ENCODE assay signal across 9 cellular contexts in the genomic region with DNA sequence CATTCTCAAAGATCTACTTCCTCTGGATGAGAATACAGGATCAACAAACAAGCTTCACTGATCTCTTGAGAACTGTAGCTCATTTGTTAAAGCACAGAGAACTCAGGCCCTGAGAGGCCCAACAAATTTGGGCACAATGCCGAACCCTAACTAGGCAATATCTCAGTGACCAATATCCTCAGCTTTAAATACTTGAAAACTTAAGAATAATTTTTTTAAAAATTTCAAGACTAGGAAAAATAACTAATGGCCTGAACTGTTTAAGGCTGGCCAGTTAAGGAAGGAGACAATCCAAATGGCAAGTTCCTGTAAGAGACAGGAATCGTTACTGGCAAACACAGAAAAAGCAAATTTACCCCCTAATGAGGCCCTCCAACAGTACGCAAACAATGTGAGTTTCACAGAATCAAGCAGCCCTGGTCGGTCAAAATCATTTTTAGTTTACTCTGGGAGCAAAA. TPM values are rescaled to one million over a fixed set of nuclear protein-coding genes. Genes with fewer than 3 reads are reported as not detected.
DNase-seq lines count a peak whose midpoint lies in the region; ATAC-seq, FAIRE-seq and TF ChIP-seq lines count a peak whose summit lies in the region.
"Had no signal": no experiment of that assay in that cellular context is flagged by ENCODE, and none has a peak within 500 bp of the region (broad histone marks: within the 10 kb centered on the region; RNA-seq: fewer than 3 reads in every experiment).

No MANE protein-coding gene starts in this region.

- H3K4me3 Mint-ChIP-seq in type B pancreatic cell = peak overlapping the region; percentile 81

- H3K36me3 ChIP-seq in endothelial cell of umbilical vein (ENCODE audit: control insufficient read depth in 2 of 2, extremely low read depth in 1 of 2, insufficient read depth in 2 of 2, low read length in 2 of 2) (no peaks in the 10 kb centered on the region), mesodermal cell (ENCODE audit: control insufficient read depth, insufficient read depth, low read length) (peaks cover 44% of the 10 kb centered on the region)

- H3K4me3 ChIP-seq in endothelial cell of umbilical vein (replicated peaks in 1 of 3; ENCODE audit: insufficient read depth in 1 of 3, low read depth in 1 of 3, low read length in 3 of 3) (peak overlapping the region in 2 of 3 experiments; percentile 2 to 56), mesodermal cell (ENCODE audit: extremely low read depth, insufficient read depth, low read length, poor library complexity, severe bottlenecking) (no peak overlapping the region)

- WGBS in mesodermal cell (ENCODE audit: insufficient coverage in 2 of 2), 2 experiments = 50% methylated on average over 2 of the region's 4 CpGs; no CpG with 5 or more reads in 1 of the 2 experiments

- BruUV-seq in endothelial cell of umbilical vein (replicated peaks; lab: Mats Ljungman, UMichigan) = no TSS peak

- no peak for ATAC-seq in esophagus mucosa

- H3K27me3 ChIP-seq in endothelial cell of umbilical vein (ENCODE audit: control insufficient read depth in 2 of 2, insufficient read depth in 2 of 2, low read length in 2 of 2) = no peaks in the 10 kb centered on the region

- H3K27ac ChIP-seq in endothelial cell of umbilical vein (ENCODE audit: insufficient read depth, low read depth, low read length) = peak overlapping the region; percentile 91
- H3K27ac ChIP-seq in mesodermal cell (ENCODE audit: low read depth, low read length, severe bottlenecking) = peak overlapping the region; percentile 74

- peak overlapping the region; percentile 75 for H3K9ac ChIP-seq in endothelial cell of umbilical vein (replicated peaks; ENCODE audit: extremely low read depth, insufficient read depth, low read length)

- no peak for FAIRE-seq in endothelial cell of umbilical vein (lab: Jason Lieb, UNC)
- FAIRE-seq: keratinocyte had no signal

- peaks cover 26% of the 10 kb centered on the region for H3K4me1 Mint-ChIP-seq in type B pancreatic cell (ENCODE audit: unreplicated experiment)

- DNase-seq in NCI-H748 (lab: John Stamatoyannopoulos, UW; ENCODE audit: unreplicated experiment) = peak; percentile 29
- DNase-seq in NCI-H748 treated with DMSO at 0.1 percent for 48 hours (lab: John Stamatoyannopoulos, UW) = no peak
- peak; percentile 59 for DNase-seq in endothelial cell of umbilical vein (ENCODE audit: low read depth, low spot score)
- DNase-seq in type B pancreatic cell (ENCODE audit: extremely low spot score, unreplicated experiment) = no peak
- no peak for DNase-seq in SW480 (ENCODE audit: low spot score)
- no peak for DNase-seq in activated CD4-positive, alpha-beta T cell treated with anti-CD3 and anti-CD28 coated beads for 48 hours

- H3K27ac Mint-ChIP-seq in type B pancreatic cell = peak overlapping the region; percentile 85

- H4K20me1 ChIP-seq in endothelial cell of umbilical vein (replicated peaks; ENCODE audit: control insufficient read depth, extremely low read depth, insufficient read depth, low read length) = no peaks in the 10 kb centered on the region

- no peaks in the 10 kb centered on the region for H3K9me3 Mint-ChIP-seq in type B pancreatic cell

- dilution Hi-C loops in endothelial cell of umbilical vein (cut with MboI; ENCODE audit: extremely low pct_ligation_motif_present, low sequenced_read_pairs) = no loop called here

- H3K4me1 ChIP-seq in endothelial cell of umbilical vein (ENCODE audit: control insufficient read depth, extremely low read depth, insufficient read depth, low read length) = peaks cover 39% of the 10 kb centered on the region
- H3K4me1 ChIP-seq in mesodermal cell (ENCODE audit: control insufficient read depth, insufficient read depth, low read length, poor library complexity, severe bottlenecking) = peaks cover 31% of the 10 kb centered on the region

- H3K36me3 Mint-ChIP-seq in type B pancreatic cell = peaks cover 18% of the 10 kb centered on the region

- intact Hi-C loops in endothelial cell of umbilical vein (cut with micrococcal nuclease) = no loop called here

- CTCF ChIA-PET in endothelial cell of umbilical vein (lab: Charles Lee) = interaction anchor here (0.7 to 4.1 kb wide), 10 partner anchors 9 to 236 kb away, joined by 3 to 55 read pairs (median 6); a partner anchor contains a TSS

- H3K9me1 ChIP-seq in endothelial cell of umbilical vein (replicated peaks; ENCODE audit: control insufficient read depth, extremely low read depth, insufficient read depth, low read length) = no peaks in the 10 kb centered on the region

- no peak for TF ChIP-seq POLR2A in endothelial cell of umbilical vein (IDR thresholded peaks at IDR 0.05; ENCODE audit: low read depth, low read length)

- H2AFZ ChIP-seq in endothelial cell of umbilical vein (ENCODE audit: low read depth, low read length) = no peak overlapping the region

- POLR2A ChIA-PET in endothelial cell of umbilical vein (lab: Charles Lee) = interaction anchor here (1.3 to 1.8 kb wide), 2 partner anchors 39 to 78 kb away, joined by 5 to 6 read pairs; no protein-coding TSS in a partner anchor

- peak overlapping the region; percentile 91 for H3K4me2 ChIP-seq in endothelial cell of umbilical vein (ENCODE audit: insufficient read depth, low read length)

- no peaks in the 10 kb centered on the region for H3K27me3 Mint-ChIP-seq in type B pancreatic cell

- peaks cover 26% of the 10 kb centered on the region for H3K79me2 ChIP-seq in endothelial cell of umbilical vein (ENCODE audit: control insufficient read depth, insufficient read depth, low read length)

- H3K9me3 ChIP-seq in endothelial cell of umbilical vein (replicated peaks; ENCODE audit: control insufficient read depth, insufficient read depth, low read length) (no peaks in the 10 kb centered on the region), mesodermal cell (ENCODE audit: control insufficient read depth, low read length) (no peaks in the 10 kb centered on the region)

- TF ChIP-seq CTCF in endothelial cell of umbilical vein (IDR thresholded peaks at IDR 0.05; ENCODE audit: extremely low read depth in 1 of 2, insufficient read depth in 1 of 2, low read depth in 1 of 2, low read length in 2 of 2) (no peak), type B pancreatic cell (conservative IDR thresholded peaks at IDR 0.05) (no peak)

TF ChIP-seq in endothelial cell of umbilical vein, 7 proteins besides CTCF, POLR2A, EP300 and RAD21:
- TF ChIP-seq, protein P1, sequence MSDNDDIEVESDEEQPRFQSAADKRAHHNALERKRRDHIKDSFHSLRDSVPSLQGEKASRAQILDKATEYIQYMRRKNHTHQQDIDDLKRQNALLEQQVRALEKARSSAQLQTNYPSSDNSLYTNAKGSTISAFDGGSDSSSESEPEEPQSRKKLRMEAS (IDR thresholded peaks at IDR 0.05; ENCODE audit: insufficient read depth, insufficient read length) = no peak
- no peak for TF ChIP-seq GATA2 (IDR thresholded peaks at IDR 0.05; ENCODE audit: insufficient read depth, insufficient read length, low read depth, low read length)
- no peak for TF ChIP-seq JUN (IDR thresholded peaks at IDR 0.05; ENCODE audit: borderline replicate concordance, insufficient read depth, insufficient read length, low read depth)
- TF ChIP-seq MYC (IDR thresholded peaks at IDR 0.05; ENCODE audit: low read depth, low read length) = no peak
- TF ChIP-seq EZH2 (IDR thresholded peaks at IDR 0.05; ENCODE audit: borderline replicate concordance, low read depth, low read length, severe bottlenecking) = no peak
- no peak for TF ChIP-seq FOS (IDR thresholded peaks at IDR 0.05; ENCODE audit: borderline replicate concordance, insufficient read depth, low read length)
- TF ChIP-seq POLR2AphosphoS5 (IDR thresholded peaks at IDR 0.05; ENCODE audit: insufficient read depth, low read depth, low read length) = no peak

RNA-seq across cellular contexts. Expression of a gene that starts 39.7 kb away (rescaled TPM):
- total RNA-seq in endothelial cell of umbilical vein (59.0 and 69.9 TPM in 2 replicates), type B pancreatic cell (ENCODE audit: low replicate concordance) (96.5 and 122 TPM in 2 replicates), esophagus mucosa (87.4 TPM)
- 42.6 and 47.2 TPM in 2 replicates for polyA plus RNA-seq in endothelial cell of umbilical vein
- polyA plus RNA-seq in endothelial cell of umbilical vein (2011; cell fraction: cytosol; rRNA removed) = 40.2 and 40.4 TPM in 2 replicates
- polyA plus RNA-seq in endothelial cell of umbilical vein (2011; cell fraction: nucleus; rRNA removed) = 70.3 and 81.9 TPM in 2 replicates
- polyA plus RNA-seq in endothelial cell of umbilical vein (2012) = 47.9 and 58.7 TPM in 2 replicates
- polyA minus RNA-seq in endothelial cell of umbilical vein = 65.4 and 70.5 TPM in 2 replicates
- 30.5 TPM for polyA minus RNA-seq in endothelial cell of umbilical vein (2011; cell fraction: cytosol; rRNA and poly(A)+ RNA removed)
- 68.6 and 107 TPM in 2 replicates for polyA minus RNA-seq in endothelial cell of umbilical vein (2011; cell fraction: nucleus; rRNA and poly(A)+ RNA removed)
- 62.5 TPM for polyA plus RNA-seq in mesodermal cell (2013, experiment 1 of 2)
- 65.1 TPM for polyA plus RNA-seq in mesodermal cell (2013, experiment 2 of 2)

Comparison
In these comparisons a context has a peak if more than half of its experiments do, and no peak if none do; other contexts are left out.
1. DNase-seq: peak in NCI-H748 (single experiment) and endothelial cell of umbilical vein (single experiment); none in NCI-H748 treated with DMSO at 0.1 percent for 48 hours (single experiment), type B pancreatic cell (single experiment), SW480 (single experiment) and activated CD4-positive, alpha-beta T cell treated with anti-CD3 and anti-CD28 coated beads for 48 hours (single experiment).